In genomic region chr1:24250224-24250623, GRCh38 we compare ENCODE assay signal across 24 cellular contexts.
"Had no signal": no experiment of that assay in that cellular context is flagged by ENCODE, and none has a peak within 500 bp of the region (broad histone marks: within the 10 kb centered on the region; RNA-seq: fewer than 3 reads in every experiment).

No MANE protein-coding gene starts in this region.

- H3K9me3 ChIP-seq: colonic mucosa, esophagus squamous epithelium, gastrocnemius medialis, left lung, lower lobe of right lung had no signal

- H3K4me1 ChIP-seq: colonic mucosa, esophagus squamous epithelium, gastrocnemius medialis, heart right ventricle, lower lobe of right lung had no signal

- DNase-seq: colonic mucosa; cortex of kidney; effector CD8-positive, alpha-beta T cell; effector memory CD8-positive, alpha-beta T cell; endodermal cell; esophagus squamous epithelium; foreskin fibroblast; foreskin melanocyte; gastrocnemius medialis; glutamatergic neuron; head of caudate nucleus; heart right ventricle; hippocampal formation; left cardiac atrium; left lung; left ventricle myocardium superior; lower lobe of right lung; mesendoderm; midbrain had no signal

- H3K36me3 ChIP-seq: colonic mucosa, esophagus squamous epithelium, gastrocnemius medialis, heart right ventricle, left lung, lower lobe of right lung had no signal

- FAIRE-seq: endometrium, islet of Langerhans, keratinocyte had no signal

- H3K27me3 ChIP-seq: colonic mucosa, esophagus squamous epithelium, gastrocnemius medialis, heart right ventricle, left lung had no signal

- H3K27ac ChIP-seq: colonic mucosa, epithelial cell of prostate, esophagus squamous epithelium, gastrocnemius medialis, heart right ventricle, left lung, lower lobe of right lung had no signal

- H3K4me3 ChIP-seq: colonic mucosa, esophagus squamous epithelium, gastrocnemius medialis, heart right ventricle, left lung, lower lobe of right lung had no signal

- ATAC-seq: effector memory CD8-positive, alpha-beta T cell; esophagus mucosa; gastrocnemius medialis; heart right ventricle; left cardiac atrium; left lung; left ventricle myocardium superior; lower lobe of right lung had no signal
